9 cellular contexts compared by ENCODE assay signal in the genomic region with DNA sequence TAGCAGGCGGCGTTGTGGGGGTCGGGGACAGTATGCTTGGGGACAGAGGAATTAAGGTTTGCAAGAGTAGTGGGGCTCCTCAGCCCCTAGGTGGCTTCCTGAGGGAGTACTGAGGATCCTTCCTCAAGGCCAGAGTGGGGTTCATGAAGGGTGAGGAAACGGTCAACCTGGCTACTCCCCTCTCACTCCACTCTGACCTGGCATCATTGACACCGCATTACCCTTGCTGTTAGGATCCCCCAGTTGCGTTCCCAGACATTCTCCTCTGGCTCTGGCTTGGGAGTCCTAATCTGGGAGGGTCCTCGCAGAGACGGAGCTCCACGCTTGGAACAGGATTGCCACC. TPM values are rescaled to one million over a fixed set of nuclear protein-coding genes. Genes with fewer than 3 reads are reported as not detected.
DNase-seq lines count a peak whose midpoint lies in the region; ATAC-seq, FAIRE-seq and TF ChIP-seq lines count a peak whose summit lies in the region.
"Had no signal": no experiment of that assay in that cellular context is flagged by ENCODE, and none has a peak within 500 bp of the region (broad histone marks: within the 10 kb centered on the region; RNA-seq: fewer than 3 reads in every experiment).

No MANE protein-coding gene starts in this region.

- H3K4me3 ChIP-seq in kidney (ENCODE audit: low read length in 2 of 2) (peak overlapping the region; percentile 47 to 59), testis (peak overlapping the region; percentile 70 to 76)

- no peaks in the 10 kb centered on the region for H3K36me3 Mint-ChIP-seq in activated naive CD4-positive, alpha-beta T cell treated with anti-CD3 and anti-CD28 coated beads for 36 hours (ENCODE audit: low read depth)
- H3K36me3 Mint-ChIP-seq in activated CD8-positive, alpha-beta T cell treated with anti-CD3 and anti-CD28 coated beads, Interleukin-2, amount 10 ng/mL, durations not matched to agents 7 days and 5 days (ENCODE audit: low read depth), result no peaks in the 10 kb centered on the region

- no peaks in the 10 kb centered on the region for H3K27me3 ChIP-seq in testis

- H3K36me3 ChIP-seq in kidney (ENCODE audit: control insufficient read depth in 1 of 2, insufficient read depth in 2 of 2, low read length in 2 of 2) (no peaks in the 10 kb centered on the region), testis (ENCODE audit: low read depth, missing control alignments) (no peaks in the 10 kb centered on the region)

- TF ChIP-seq CTCF in kidney (IDR thresholded peaks at IDR 0.05; ENCODE audit: borderline replicate concordance, extremely low read depth, insufficient read depth), result no peak
- TF ChIP-seq CTCF in testis (IDR thresholded peaks at IDR 0.05), result no peak

- H3K4me1 ChIP-seq in kidney (ENCODE audit: control insufficient read depth in 1 of 2, insufficient read depth in 1 of 2, low read depth in 1 of 2, low read length in 2 of 2) (peaks cover 0 to 6% of the 10 kb centered on the region in 2 donors), testis (peaks cover 7% of the 10 kb centered on the region)

- no peak for FAIRE-seq in kidney (lab: Jason Lieb, UNC)

- no peak for TF ChIP-seq POLR2A in testis (IDR thresholded peaks at IDR 0.05)

- H3K27ac Mint-ChIP-seq in activated naive CD4-positive, alpha-beta T cell treated with anti-CD3 and anti-CD28 coated beads for 36 hours, result no peak overlapping the region
- H3K27ac Mint-ChIP-seq in activated CD8-positive, alpha-beta T cell treated with anti-CD3 and anti-CD28 coated beads, Interleukin-2, amount 10 ng/mL, durations not matched to agents 7 days and 5 days, result no peak overlapping the region

- no peak for ATAC-seq in activated CD8-positive, alpha-beta T cell treated with anti-CD3 and anti-CD28 coated beads, Interleukin-2, amount 10 ng/mL, durations not matched to agents 7 days and 5 days
- ATAC-seq in HG02642 (IDR thresholded peaks at IDR 0.05; ENCODE audit: poor library complexity, unreplicated experiment), result no peak

- POLR2A ChIA-PET in activated CD8-positive, alpha-beta T cell treated with anti-CD3 and anti-CD28 coated beads, Interleukin-2, amount 10 ng/mL, durations not matched to agents 7 days and 5 days (lab: Charles Lee), result interaction anchor here (1.8 kb wide), 1 partner anchor 10 kb away, joined by 6 read pairs; no protein-coding TSS in a partner anchor

- peaks cover 36% of the 10 kb centered on the region for H3K4me1 Mint-ChIP-seq in activated naive CD4-positive, alpha-beta T cell treated with anti-CD3 and anti-CD28 coated beads for 36 hours (ENCODE audit: low read depth)
- H3K4me1 Mint-ChIP-seq in activated CD8-positive, alpha-beta T cell treated with anti-CD3 and anti-CD28 coated beads, Interleukin-2, amount 10 ng/mL, durations not matched to agents 7 days and 5 days (ENCODE audit: low read depth), result peaks cover 3% of the 10 kb centered on the region

- H3K27ac ChIP-seq in kidney (ENCODE audit: low read depth in 2 of 2, low read length in 2 of 2) (no peak overlapping the region), testis (peak overlapping the region in 1 of 2 donors; percentile 81)
- H3K27ac ChIP-seq: epithelial cell of prostate had no signal

- no peak for DNase-seq in activated naive CD4-positive, alpha-beta T cell treated with anti-CD3 and anti-CD28 coated beads for 36 hours
- no peak for DNase-seq in activated naive CD4-positive, alpha-beta T cell (lab: John Stamatoyannopoulos, UW)
- DNase-seq in activated CD8-positive, alpha-beta T cell treated with anti-CD3 and anti-CD28 coated beads, Interleukin-2, amount 10 ng/mL, durations not matched to agents 7 days and 5 days, result peak; percentile 19
- DNase-seq in kidney (no peak), testis (no peak), NCI-H1092 (lab: John Stamatoyannopoulos, UW) (no peak), NCI-H2196 treated with DMSO at 0.1 percent for 48 hours (lab: John Stamatoyannopoulos, UW; ENCODE audit: unreplicated experiment) (no peak)

- intact Hi-C loops in activated naive CD4-positive, alpha-beta T cell treated with anti-CD3 and anti-CD28 coated beads for 36 hours (cut with micrococcal nuclease), result loop anchor here (2.0 kb wide), 2 partner anchors 321 to 433 kb away; a partner anchor contains a TSS
- intact Hi-C loops in kidney (cut with DNase I), result loop anchor here (10.0 kb wide), 2 partner anchors 149 to 359 kb away; no protein-coding TSS in a partner anchor
- intact Hi-C loops in testis (cut with DNase I; ENCODE audit: low total_unique reads), result loop anchor here (10.0 kb wide), 1 partner anchor 359 kb away; no protein-coding TSS in a partner anchor

- 10 to 23% methylated on average over 7 to 9 of the region's 9 CpGs for WGBS in testis, 2 donors

- CTCF ChIA-PET in activated naive CD4-positive, alpha-beta T cell treated with anti-CD3 and anti-CD28 coated beads for 36 hours (lab: Charles Lee), result interaction anchor here (0.6 to 3.1 kb wide), 10 partner anchors 11 to 551 kb away, joined by 3 to 24 read pairs (median 5); no protein-coding TSS in a partner anchor
- CTCF ChIA-PET in activated CD8-positive, alpha-beta T cell treated with anti-CD3 and anti-CD28 coated beads, Interleukin-2, amount 10 ng/mL, durations not matched to agents 7 days and 5 days (lab: Charles Lee), result interaction anchor here (1.1 to 3.2 kb wide), 7 partner anchors 18 to 552 kb away, joined by 4 to 32 read pairs (median 8); no protein-coding TSS in a partner anchor

- H3K27me3 Mint-ChIP-seq in activated naive CD4-positive, alpha-beta T cell treated with anti-CD3 and anti-CD28 coated beads for 36 hours (ENCODE audit: low read depth), result no peaks in the 10 kb centered on the region
- peaks cover 27% of the 10 kb centered on the region for H3K27me3 Mint-ChIP-seq in activated CD8-positive, alpha-beta T cell treated with anti-CD3 and anti-CD28 coated beads, Interleukin-2, amount 10 ng/mL, durations not matched to agents 7 days and 5 days (ENCODE audit: low read depth)

- H3K9me3 ChIP-seq in kidney (ENCODE audit: control insufficient read depth in 1 of 2, low read length in 2 of 2), result no peaks in the 10 kb centered on the region
- no peaks in the 10 kb centered on the region for H3K9me3 ChIP-seq in testis

- H3K4me3 Mint-ChIP-seq in activated naive CD4-positive, alpha-beta T cell treated with anti-CD3 and anti-CD28 coated beads for 36 hours, result peak overlapping the region; percentile 73
- H3K4me3 Mint-ChIP-seq in activated CD8-positive, alpha-beta T cell treated with anti-CD3 and anti-CD28 coated beads, Interleukin-2, amount 10 ng/mL, durations not matched to agents 7 days and 5 days, result peak overlapping the region; percentile 73

- H3K9me3 Mint-ChIP-seq in activated naive CD4-positive, alpha-beta T cell treated with anti-CD3 and anti-CD28 coated beads for 36 hours, result no peaks in the 10 kb centered on the region
- no peaks in the 10 kb centered on the region for H3K9me3 Mint-ChIP-seq in activated CD8-positive, alpha-beta T cell treated with anti-CD3 and anti-CD28 coated beads, Interleukin-2, amount 10 ng/mL, durations not matched to agents 7 days and 5 days (ENCODE audit: insufficient read depth)

- peak overlapping the region; percentile 43 to 48 for H3K9ac ChIP-seq in kidney (ENCODE audit: low read length in 2 of 2)

RNA-seq across cellular contexts. Expression of a gene that starts 0.5 kb away (rescaled TPM):
- total RNA-seq in activated naive CD4-positive, alpha-beta T cell treated with anti-CD3 and anti-CD28 coated beads for 36 hours, result 10 to 100 TPM; 22.1 to 22.8 TPM
- 1 to 10 TPM; 7.0 TPM for total RNA-seq in activated CD8-positive, alpha-beta T cell treated with anti-CD3 and anti-CD28 coated beads, Interleukin-2, amount 10 ng/mL, durations not matched to agents 7 days and 5 days
- total RNA-seq in kidney (17.4 TPM), testis (10 to 100 TPM; 47.3 to 52.0 TPM)
- polyA plus RNA-seq in kidney (ENCODE audit: insufficient read depth, low read depth, low replicate concordance) (10.4 TPM), testis (ENCODE audit: insufficient read depth, low read depth, low replicate concordance) (38.1 TPM)

RNA-seq across cellular contexts. Expression of a gene that starts 30.2 kb away (rescaled TPM):
- not detected for total RNA-seq in activated naive CD4-positive, alpha-beta T cell treated with anti-CD3 and anti-CD28 coated beads for 36 hours
- not detected for total RNA-seq in activated CD8-positive, alpha-beta T cell treated with anti-CD3 and anti-CD28 coated beads, Interleukin-2, amount 10 ng/mL, durations not matched to agents 7 days and 5 days
- 4.4 TPM for total RNA-seq in kidney
- 5.5 TPM for polyA plus RNA-seq in kidney (ENCODE audit: insufficient read depth, low read depth, low replicate concordance)
- total RNA-seq in testis, result 1 to 10 TPM; 2.2 to 4.5 TPM
- 2.6 TPM for polyA plus RNA-seq in testis (ENCODE audit: insufficient read depth, low read depth, low replicate concordance)
